ENCODE assay signal across 26 cellular contexts in the genomic region with DNA sequence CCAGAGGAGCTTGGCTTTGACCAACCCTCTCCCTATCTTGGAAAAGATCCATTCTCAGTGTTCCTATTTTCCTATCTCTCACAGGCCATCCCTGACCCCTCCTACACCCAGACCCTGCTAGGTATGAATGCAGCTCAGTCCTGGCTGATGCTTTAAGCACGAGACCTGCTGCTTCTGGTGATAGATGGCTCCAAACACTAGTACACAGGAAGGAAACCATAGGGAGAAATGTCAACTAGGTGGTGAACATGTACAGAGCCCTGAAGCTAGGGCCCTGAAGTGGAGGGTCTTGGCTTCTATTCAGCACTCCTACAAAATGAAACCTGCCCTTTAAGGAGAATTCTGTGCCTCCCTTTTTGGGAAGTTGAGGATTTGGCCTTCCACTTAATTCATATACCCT.
"Had no signal": no experiment of that assay in that cellular context is flagged by ENCODE, and none has a peak within 500 bp of the region (broad histone marks: within the 10 kb centered on the region; RNA-seq: fewer than 3 reads in every experiment).

No MANE protein-coding gene starts in this region.

- H3K4me3 ChIP-seq: K562, PC-9, Peyer's patch, SJCRH30 had no signal

- H3K27me3 ChIP-seq: Peyer's patch, SJCRH30 had no signal

- H3K4me3 Mint-ChIP-seq: IgD-negative memory B cell had no signal

- H3K27ac Mint-ChIP-seq: IgD-negative memory B cell had no signal

- H3K9me3 Mint-ChIP-seq: IgD-negative memory B cell had no signal

- DNase-seq: Kasumi-1; MV-4-11; NCI-H1048; NCI-H1105; NCI-H1417; NCI-H1436 treated with DMSO at 0.1 percent for 48 hours; NCI-H1694; NCI-H187 treated with DMSO at 0.1 percent for 48 hours; NCI-H2029 treated with DMSO at 0.1 percent for 48 hours; NCI-H2171 treated with DMSO at 0.1 percent for 48 hours; NCI-H345; NCI-H524; NCI-H526 treated with DMSO at 0.1 percent for 48 hours; NCI-H748 treated with DMSO at 0.1 percent for 48 hours; NK-92 treated with Interleukin-12 subunit alpha and Interleukin-12 subunit beta, amount 100 ng/mL, for 24 hours; OCI-M1; PC-9; Peyer's patch; SHP77 treated with DMSO at 0.1 percent for 48 hours; SJCRH30 had no signal

- H3K36me3 Mint-ChIP-seq: IgD-negative memory B cell had no signal

- H3K4me1 ChIP-seq: Peyer's patch had no signal

- ATAC-seq: K562, Right ventricle myocardium inferior, SK-N-SH treated with all-trans-retinoic acid at 6 μM for 48 hours had no signal

- H3K9me3 ChIP-seq: Peyer's patch, SJCRH30 had no signal

- H3K27ac ChIP-seq: HL-60, KMS-11, PC-9, Peyer's patch, SJCRH30 had no signal

- H3K36me3 ChIP-seq: Peyer's patch, SJCRH30 had no signal

- H3K4me1 Mint-ChIP-seq: IgD-negative memory B cell had no signal
